ENCODE assay signal across 27 cellular contexts in the genomic region with DNA sequence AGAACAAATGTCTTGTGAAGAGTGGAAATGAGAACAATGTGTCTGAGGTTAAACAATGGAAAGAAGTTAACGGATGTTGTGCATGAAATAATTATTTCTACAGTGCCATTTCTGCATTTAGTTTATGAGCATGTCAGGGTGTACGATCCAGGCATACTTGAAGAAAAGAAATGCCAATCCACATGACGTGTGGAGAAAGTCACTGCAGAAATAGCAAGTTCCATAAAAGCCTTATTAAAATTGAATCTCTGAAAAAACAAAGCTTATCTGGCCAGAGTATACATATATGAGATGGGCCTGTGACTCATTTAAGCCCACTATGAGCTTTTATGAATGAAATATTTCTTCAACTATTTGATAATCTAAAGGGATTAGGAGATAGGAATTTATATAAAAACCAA.
DNase-seq lines count a peak whose midpoint lies in the region; ATAC-seq, FAIRE-seq and TF ChIP-seq lines count a peak whose summit lies in the region.
"Had no signal": no experiment of that assay in that cellular context is flagged by ENCODE, and none has a peak within 500 bp of the region (broad histone marks: within the 10 kb centered on the region; RNA-seq: fewer than 3 reads in every experiment).

No MANE protein-coding gene starts in this region.

- peak overlapping the region; percentile 19 for H3K27ac ChIP-seq in neural cell (ENCODE audit: low read length)
- H3K27ac ChIP-seq: esophagus squamous epithelium, Peyer's patch had no signal

- TF ChIP-seq CTCF in choroid plexus epithelial cell (conservative IDR thresholded peaks at IDR 0.05; ENCODE audit: low read depth, low read length) = no peak
- TF ChIP-seq CTCF in neural cell (IDR thresholded peaks at IDR 0.05; ENCODE audit: poor library complexity, severe bottlenecking) = no peak

- peak; percentile 32 for DNase-seq in AG20443 (ENCODE audit: low spot score)
- peak; percentile 3 for DNase-seq in HTR-8/SVneo (ENCODE audit: insufficient read length, low spot score)
- DNase-seq in choroid plexus epithelial cell (ENCODE audit: low read depth) = peak; percentile 37
- no peak for DNase-seq in activated CD4-positive, alpha-beta T cell treated with anti-CD3 and anti-CD28 coated beads for 4 hours
- DNase-seq in activated effector memory CD4-positive, alpha-beta T cell treated with Interleukin-2 at 50 U/mL for 16 hours = no peak
- DNase-seq in COLO668 (lab: John Stamatoyannopoulos, UW; ENCODE audit: unreplicated experiment) = no peak
- DNase-seq: ACHN; activated CD4-positive, alpha-beta T cell treated with anti-CD3 and anti-CD28 coated beads, Interleukin-2, amount 50 U/mL, for 48 hours; activated CD8-positive, alpha-beta memory T cell treated with anti-CD3 and anti-CD28 coated beads, Interleukin-2, amount 50 U/mL, for 4 hours; aorta; Calu3; caudate nucleus; DND-41; esophagus squamous epithelium; GOT3; midbrain; naive thymus-derived CD8-positive, alpha-beta T cell; NCI-H1105; NCI-H2029; NCI-H2227 treated with DMSO at 0.1 percent for 48 hours; NCI-H69; Peyer's patch; stimulated activated CD4-positive, alpha-beta T cell treated with anti-CD3 and anti-CD28 coated beads, Interleukin-1b, Interleukin-23, amount 100 ng/mL, for 48 hours; T-helper 1 cell had no signal

- H3K9me3 ChIP-seq in neural cell (ENCODE audit: low read length) = no peaks in the 10 kb centered on the region
- H3K9me3 ChIP-seq: esophagus squamous epithelium, Peyer's patch had no signal

- H3F3A ChIP-seq in neural cell (ENCODE audit: insufficient read depth, low read length, poor library complexity, severe bottlenecking) = no peaks in the 10 kb centered on the region

- TF ChIP-seq RAD21 in neural cell (conservative IDR thresholded peaks at IDR 0.05) = no peak

- no peaks in the 10 kb centered on the region for H3K27me3 ChIP-seq in neural cell (ENCODE audit: insufficient read depth, low read depth, low read length)
- H3K27me3 ChIP-seq: esophagus squamous epithelium, Peyer's patch had no signal

- ATAC-seq in GM21381 (IDR thresholded peaks at IDR 0.05; ENCODE audit: unreplicated experiment) = no peak
- ATAC-seq: naive thymus-derived CD8-positive, alpha-beta T cell had no signal

- no peak overlapping the region for H3K4me3 ChIP-seq in choroid plexus epithelial cell (ENCODE audit: low read depth, low read length)
- H3K4me3 ChIP-seq in neural cell (ENCODE audit: low read length) = no peak overlapping the region
- H3K4me3 ChIP-seq: esophagus squamous epithelium, Peyer's patch, smooth muscle cell had no signal

- FAIRE-seq in HTR-8/SVneo (lab: Jason Lieb, UNC) = no peak

- no peak overlapping the region for H3K4me2 ChIP-seq in neural cell (ENCODE audit: low read length)
- H3K4me2 ChIP-seq: smooth muscle cell had no signal

- no peaks in the 10 kb centered on the region for H4K20me1 ChIP-seq in neural cell (ENCODE audit: insufficient read depth)

- no peak overlapping the region for H3K9ac ChIP-seq in neural cell (ENCODE audit: low read length)

- H3K79me2 ChIP-seq in neural cell (replicated peaks; ENCODE audit: insufficient read depth, low read length) = no peaks in the 10 kb centered on the region

- no peak overlapping the region for H2AFZ ChIP-seq in neural cell (ENCODE audit: low read depth, low read length)

- no peaks in the 10 kb centered on the region for H3K9me2 ChIP-seq in neural cell (ENCODE audit: insufficient read depth, low read length)

- no peak for TF ChIP-seq EP300 in neural cell (conservative IDR thresholded peaks at IDR 0.05; ENCODE audit: poor library complexity, severe bottlenecking)

- H3K36me3 ChIP-seq in neural cell (ENCODE audit: insufficient read depth, low read length) = no peaks in the 10 kb centered on the region
- H3K36me3 ChIP-seq: esophagus squamous epithelium, Peyer's patch had no signal

TF ChIP-seq in neural cell, 6 proteins besides CTCF, POLR2A, EP300 and RAD21:
- TF ChIP-seq SMC3 (conservative IDR thresholded peaks at IDR 0.05; ENCODE audit: poor library complexity) = no peak
- TF ChIP-seq POLR2AphosphoS5 (IDR thresholded peaks at IDR 0.05) = no peak
- no peak for TF ChIP-seq EZH2 (IDR thresholded peaks at IDR 0.05; ENCODE audit: borderline replicate concordance, insufficient read depth, low read length, poor library complexity, severe bottlenecking)
- TF ChIP-seq TAF1 (IDR thresholded peaks at IDR 0.05; ENCODE audit: low read depth) = no peak
- TF ChIP-seq, protein P1, sequence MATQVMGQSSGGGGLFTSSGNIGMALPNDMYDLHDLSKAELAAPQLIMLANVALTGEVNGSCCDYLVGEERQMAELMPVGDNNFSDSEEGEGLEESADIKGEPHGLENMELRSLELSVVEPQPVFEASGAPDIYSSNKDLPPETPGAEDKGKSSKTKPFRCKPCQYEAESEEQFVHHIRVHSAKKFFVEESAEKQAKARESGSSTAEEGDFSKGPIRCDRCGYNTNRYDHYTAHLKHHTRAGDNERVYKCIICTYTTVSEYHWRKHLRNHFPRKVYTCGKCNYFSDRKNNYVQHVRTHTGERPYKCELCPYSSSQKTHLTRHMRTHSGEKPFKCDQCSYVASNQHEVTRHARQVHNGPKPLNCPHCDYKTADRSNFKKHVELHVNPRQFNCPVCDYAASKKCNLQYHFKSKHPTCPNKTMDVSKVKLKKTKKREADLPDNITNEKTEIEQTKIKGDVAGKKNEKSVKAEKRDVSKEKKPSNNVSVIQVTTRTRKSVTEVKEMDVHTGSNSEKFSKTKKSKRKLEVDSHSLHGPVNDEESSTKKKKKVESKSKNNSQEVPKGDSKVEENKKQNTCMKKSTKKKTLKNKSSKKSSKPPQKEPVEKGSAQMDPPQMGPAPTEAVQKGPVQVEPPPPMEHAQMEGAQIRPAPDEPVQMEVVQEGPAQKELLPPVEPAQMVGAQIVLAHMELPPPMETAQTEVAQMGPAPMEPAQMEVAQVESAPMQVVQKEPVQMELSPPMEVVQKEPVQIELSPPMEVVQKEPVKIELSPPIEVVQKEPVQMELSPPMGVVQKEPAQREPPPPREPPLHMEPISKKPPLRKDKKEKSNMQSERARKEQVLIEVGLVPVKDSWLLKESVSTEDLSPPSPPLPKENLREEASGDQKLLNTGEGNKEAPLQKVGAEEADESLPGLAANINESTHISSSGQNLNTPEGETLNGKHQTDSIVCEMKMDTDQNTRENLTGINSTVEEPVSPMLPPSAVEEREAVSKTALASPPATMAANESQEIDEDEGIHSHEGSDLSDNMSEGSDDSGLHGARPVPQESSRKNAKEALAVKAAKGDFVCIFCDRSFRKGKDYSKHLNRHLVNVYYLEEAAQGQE (IDR thresholded peaks at IDR 0.05; ENCODE audit: borderline replicate concordance) = no peak
- TF ChIP-seq MXI1 (conservative IDR thresholded peaks at IDR 0.05; ENCODE audit: poor library complexity, severe bottlenecking) = no peak

Comparison
In these comparisons a context has a peak if more than half of its experiments do, and no peak if none do; other contexts are left out.
1. DNase-seq: peak in AG20443 (single experiment), HTR-8/SVneo (single experiment) and choroid plexus epithelial cell (single experiment); none in activated CD4-positive, alpha-beta T cell treated with anti-CD3 and anti-CD28 coated beads for 4 hours (0 of 2), activated effector memory CD4-positive, alpha-beta T cell treated with Interleukin-2 at 50 U/mL for 16 hours (single experiment) and COLO668 (single experiment).